In genomic region chr1:37940299-37940947, GRCh38 we compare ENCODE assay signal across 15 cellular contexts. TPM values are rescaled to one million over a fixed set of nuclear protein-coding genes. Genes with fewer than 3 reads are reported as not detected.
DNase-seq lines count a peak whose midpoint lies in the region; ATAC-seq and TF ChIP-seq lines count a peak whose summit lies in the region.
"Had no signal": no experiment of that assay in that cellular context is flagged by ENCODE, and none has a peak within 500 bp of the region (broad histone marks: within the 10 kb centered on the region; RNA-seq: fewer than 3 reads in every experiment).

No MANE protein-coding gene starts in this region.

- ATAC-seq in HG03196 (IDR thresholded peaks at IDR 0.05; ENCODE audit: unreplicated experiment) (no peak), GM19463 (IDR thresholded peaks at IDR 0.05; ENCODE audit: unreplicated experiment) (no peak)

- WGBS in mammary epithelial cell (ENCODE audit: low coverage, missing lambda C conversion rate): 65% methylated on average over 5 of the region's 5 CpGs

- no peak overlapping the region for H3K4me3 ChIP-seq in breast epithelium
- no peak overlapping the region for H3K4me3 ChIP-seq in mammary epithelial cell (replicated peaks in 1 of 3; ENCODE audit: insufficient read depth in 1 of 3, low read depth in 2 of 3, low read length in 3 of 3)
- H3K4me3 ChIP-seq: lung, tibial artery had no signal

- intact Hi-C loops in breast epithelium (cut with DNase I; ENCODE audit: low total_unique reads): loop anchor here (5.0 kb wide), 1 partner anchor 1843 kb away; no protein-coding TSS in a partner anchor
- intact Hi-C loops in mammary epithelial cell (cut with micrococcal nuclease): no loop called here

- no peaks in the 10 kb centered on the region for H3K4me1 Mint-ChIP-seq in type B pancreatic cell (ENCODE audit: unreplicated experiment)

- no peak for TF ChIP-seq POLR2A in breast epithelium (IDR thresholded peaks at IDR 0.05)

- H3K9me3 Mint-ChIP-seq in type B pancreatic cell: no peaks in the 10 kb centered on the region

- no peak overlapping the region for H3K4me2 ChIP-seq in mammary epithelial cell (ENCODE audit: insufficient read depth, low read depth, low read length)

- H2AFZ ChIP-seq in mammary epithelial cell (ENCODE audit: low read depth, low read length): no peak overlapping the region

- H3K27ac Mint-ChIP-seq in type B pancreatic cell: peak overlapping the region; percentile 67

- H4K20me1 ChIP-seq in mammary epithelial cell (ENCODE audit: insufficient read depth, low read length): no peaks in the 10 kb centered on the region

- CTCF ChIA-PET in mammary epithelial cell (lab: Charles Lee; ENCODE audit: low non-redundant PET): no interaction called here

- H3K4me1 ChIP-seq in breast epithelium (no peaks in the 10 kb centered on the region), mammary epithelial cell (ENCODE audit: insufficient read depth, low read length) (no peaks in the 10 kb centered on the region)

- H3K36me3 ChIP-seq in breast epithelium (no peaks in the 10 kb centered on the region), mammary epithelial cell (ENCODE audit: insufficient read depth, low read length) (no peaks in the 10 kb centered on the region)

- peaks cover 9% of the 10 kb centered on the region for H3K36me3 Mint-ChIP-seq in type B pancreatic cell

- DNase-seq in breast epithelium (ENCODE audit: low spot score in 2 of 2) (peak in 1 of 2 donors; percentile 67), mammary epithelial cell (no peak), NCI-H510A treated with DMSO at 0.1 percent for 48 hours (lab: John Stamatoyannopoulos, UW) (peak; percentile 100), dermis blood vessel endothelial cell (peak; percentile 46), type B pancreatic cell (ENCODE audit: extremely low spot score, unreplicated experiment) (no peak), NCI-H187 treated with DMSO at 0.1 percent for 48 hours (lab: John Stamatoyannopoulos, UW) (no peak)
- DNase-seq: activated naive CD4-positive, alpha-beta T cell treated with anti-CD3 and anti-CD28 coated beads, Interleukin-2, amount 50 U/mL, for 16 hours; central memory CD4-positive, alpha-beta T cell; Kasumi-1; Right ventricle myocardium superior; tibial artery had no signal

- H3K4me3 Mint-ChIP-seq in type B pancreatic cell: peak overlapping the region; percentile 20

- dilution Hi-C loops in mammary epithelial cell (cut with HindIII; ENCODE audit: low sequenced_read_pairs): no loop called here

- no peaks in the 10 kb centered on the region for H3K9me3 ChIP-seq in breast epithelium
- H3K9me3 ChIP-seq in mammary epithelial cell (replicated peaks; ENCODE audit: insufficient read depth, low read length): no peaks in the 10 kb centered on the region
- H3K9me3 ChIP-seq: neutrophil, tibial artery had no signal

- in situ Hi-C loops in mammary epithelial cell (cut with MboI; ENCODE audit: low sequenced_read_pairs in 2 of 2): no loop called here

- no peaks in the 10 kb centered on the region for H3K79me2 ChIP-seq in mammary epithelial cell (ENCODE audit: insufficient read depth, low read length)

- no peak overlapping the region for H3K9ac ChIP-seq in mammary epithelial cell (ENCODE audit: insufficient read depth, low read length)

- no peak for TF ChIP-seq CTCF in breast epithelium (IDR thresholded peaks at IDR 0.05)
- TF ChIP-seq CTCF in mammary epithelial cell (conservative IDR thresholded peaks at IDR 0.05 in 1 of 2, IDR thresholded peaks at IDR 0.05 in 1 of 2; ENCODE audit: extremely low read depth in 1 of 2, insufficient read depth in 1 of 2, low read depth in 1 of 2, low read length in 2 of 2): no peak
- TF ChIP-seq CTCF in type B pancreatic cell (conservative IDR thresholded peaks at IDR 0.05): no peak

- H3K27ac ChIP-seq in breast epithelium (peak overlapping the region; percentile 33 to 49), mammary epithelial cell (ENCODE audit: insufficient read depth, low read depth, low read length) (no peak overlapping the region)
- H3K27ac ChIP-seq: neutrophil, tibial artery had no signal

- H3K27me3 Mint-ChIP-seq in type B pancreatic cell: no peaks in the 10 kb centered on the region

- no TSS peak for BruUV-seq in mammary epithelial cell (replicated peaks; lab: Mats Ljungman, UMichigan)

- H3K27me3 ChIP-seq in breast epithelium (no peaks in the 10 kb centered on the region), mammary epithelial cell (ENCODE audit: insufficient read depth, low read length) (no peaks in the 10 kb centered on the region)
- H3K27me3 ChIP-seq: neutrophil, tibial artery had no signal

RNA-seq across cellular contexts. Expression of gene INPP5B, which starts 6.4 kb away (rescaled TPM):
- total RNA-seq in breast epithelium (10 to 100 TPM; 21.3 to 34.1 (median 25.6) TPM), mammary epithelial cell (10 to 100 TPM; 11.2 to 17.5 TPM), dermis blood vessel endothelial cell (21.3 and 21.5 TPM in 2 replicates), type B pancreatic cell (ENCODE audit: low replicate concordance) (16.1 and 19.3 TPM in 2 replicates)
- polyA plus RNA-seq in mammary epithelial cell: 4.5 TPM
- 10.5 TPM for polyA minus RNA-seq in mammary epithelial cell

RNA-seq across cellular contexts. Expression of gene SF3A3, which starts 49.4 kb away (rescaled TPM):
- 10 to 100 TPM; 51.8 to 61.8 (median 54.4) TPM for total RNA-seq in breast epithelium
- total RNA-seq in mammary epithelial cell: 10 to 100 TPM; 55.7 to 73.8 TPM
- 45.0 TPM for polyA plus RNA-seq in mammary epithelial cell
- polyA minus RNA-seq in mammary epithelial cell: 304 TPM
- 73.7 and 136 TPM in 2 replicates for total RNA-seq in dermis blood vessel endothelial cell
- 56.1 and 86.5 TPM in 2 replicates for total RNA-seq in type B pancreatic cell (ENCODE audit: low replicate concordance)

Comparison
In these comparisons a context has a peak if more than half of its experiments do, and no peak if none do; other contexts are left out.
1. DNase-seq: peak in NCI-H510A treated with DMSO at 0.1 percent for 48 hours (single experiment) and dermis blood vessel endothelial cell (single experiment); none in mammary epithelial cell (single experiment), type B pancreatic cell (single experiment) and NCI-H187 treated with DMSO at 0.1 percent for 48 hours (single experiment).